14 cellular contexts compared by ENCODE assay signal in the genomic region with DNA sequence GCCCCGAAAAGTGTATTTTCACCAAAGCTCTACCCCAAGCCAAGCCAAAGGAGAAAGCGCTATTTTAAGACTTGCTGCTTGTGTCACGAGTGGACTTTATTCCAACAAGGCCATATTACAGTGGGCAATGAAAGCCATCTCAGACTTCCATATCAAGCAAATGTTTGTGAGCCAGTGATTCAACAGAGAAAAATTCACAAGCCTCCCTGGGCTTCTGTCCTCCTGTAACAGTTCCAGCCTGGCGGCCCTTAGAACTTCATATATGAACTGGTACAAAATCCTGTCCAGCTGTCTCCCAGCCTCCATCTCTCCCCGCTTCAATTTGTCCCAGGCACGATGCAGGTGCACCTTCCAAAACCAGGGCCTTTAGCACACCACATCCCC. TPM values are rescaled to one million over a fixed set of nuclear protein-coding genes. Genes with fewer than 3 reads are reported as not detected.
DNase-seq lines count a peak whose midpoint lies in the region; ATAC-seq and TF ChIP-seq lines count a peak whose summit lies in the region.
"Had no signal": no experiment of that assay in that cellular context is flagged by ENCODE, and none has a peak within 500 bp of the region (broad histone marks: within the 10 kb centered on the region; RNA-seq: fewer than 3 reads in every experiment).

No MANE protein-coding gene starts in this region.

- H3K4me3 ChIP-seq in AG10803 (ENCODE audit: low read length), result no peak overlapping the region
- no peak overlapping the region for H3K4me3 ChIP-seq in right cardiac atrium (ENCODE audit: low read length)
- H3K4me3 ChIP-seq in sigmoid colon, result peak overlapping the region in 2 of 4 donors; percentile 1 to 3
- H3K4me3 ChIP-seq: spleen, upper lobe of left lung had no signal

- peak; percentile 50 to 72 for ATAC-seq in right cardiac atrium
- ATAC-seq: natural killer cell had no signal

- peaks cover 8% of the 10 kb centered on the region for H3K4me1 Mint-ChIP-seq in glutamatergic neuron (ENCODE audit: low read depth, unreplicated experiment)
- H3K4me1 Mint-ChIP-seq: immature natural killer cell, natural killer cell had no signal

- intact Hi-C loops in right cardiac atrium (cut with DNase I), result no loop called here
- intact Hi-C loops in sigmoid colon (cut with DNase I), result loop anchor here (5.0 kb wide), 2 partner anchors 47 to 97 kb away; no protein-coding TSS in a partner anchor

- H3K27me3 ChIP-seq in right cardiac atrium (ENCODE audit: control insufficient read depth, insufficient read depth) (no peaks in the 10 kb centered on the region), sigmoid colon (no peaks in the 10 kb centered on the region)
- H3K27me3 ChIP-seq: spleen, upper lobe of left lung had no signal

- DNase-seq in AG10803 (ENCODE audit: low read depth) (peak; percentile 81), astrocyte of the hippocampus (ENCODE audit: low read depth, low spot score) (peak; percentile 82), right cardiac atrium (peak in 1 of 3 donors; percentile 29), sigmoid colon (peak; percentile 89), glutamatergic neuron (no peak), T-helper 2 cell (no peak), Kasumi-1 (lab: John Stamatoyannopoulos, UW) (no peak), NCI-H748 treated with DMSO at 0.1 percent for 48 hours (lab: John Stamatoyannopoulos, UW) (no peak)
- DNase-seq: activated CD4-positive, alpha-beta T cell treated with anti-CD3 and anti-CD28 coated beads, Interleukin-2, amount 50 U/mL, for 4 hours; immature natural killer cell; natural killer cell; NCI-H1092 treated with DMSO at 0.1 percent for 48 hours; spleen; upper lobe of left lung had no signal

- WGBS in right cardiac atrium, result 67% methylated on average over 6 of the region's 6 CpGs
- 87 to 90% methylated on average over 6 of the region's 6 CpGs for WGBS in sigmoid colon, 2 donors

- no peak overlapping the region for H3K27ac Mint-ChIP-seq in glutamatergic neuron (ENCODE audit: unreplicated experiment)
- H3K27ac Mint-ChIP-seq: immature natural killer cell, natural killer cell had no signal

- H3K9me3 Mint-ChIP-seq in glutamatergic neuron (ENCODE audit: unreplicated experiment), result peaks cover 3% of the 10 kb centered on the region
- H3K9me3 Mint-ChIP-seq: natural killer cell had no signal

- TF ChIP-seq CTCF in AG10803 (conservative IDR thresholded peaks at IDR 0.05; ENCODE audit: low read length), result no peak
- TF ChIP-seq CTCF in sigmoid colon (IDR thresholded peaks at IDR 0.05), result no peak
- no peak for TF ChIP-seq CTCF in glutamatergic neuron (IDR thresholded peaks at IDR 0.05; ENCODE audit: partially characterized antibody, unreplicated experiment)

- no peaks in the 10 kb centered on the region for H3K36me3 ChIP-seq in sigmoid colon
- H3K36me3 ChIP-seq: spleen, upper lobe of left lung had no signal

- H3K4me3 Mint-ChIP-seq in glutamatergic neuron (ENCODE audit: unreplicated experiment), result no peak overlapping the region
- H3K4me3 Mint-ChIP-seq: immature natural killer cell, natural killer cell had no signal

- H3K27me3 Mint-ChIP-seq in glutamatergic neuron (ENCODE audit: unreplicated experiment), result peaks cover 1% of the 10 kb centered on the region

- H3K36me3 Mint-ChIP-seq in glutamatergic neuron (ENCODE audit: unreplicated experiment), result no peaks in the 10 kb centered on the region
- H3K36me3 Mint-ChIP-seq: immature natural killer cell, natural killer cell had no signal

- H3K9me3 ChIP-seq in right cardiac atrium (ENCODE audit: control insufficient read depth, low read length) (no peaks in the 10 kb centered on the region), sigmoid colon (no peaks in the 10 kb centered on the region)
- H3K9me3 ChIP-seq: spleen, upper lobe of left lung had no signal

- H3K27ac ChIP-seq in right cardiac atrium (ENCODE audit: low read length) (peak overlapping the region; percentile 22), sigmoid colon (peak overlapping the region; percentile 72 to 93 (median 82))
- H3K27ac ChIP-seq: spleen, upper lobe of left lung had no signal

- H3K4me1 ChIP-seq in right cardiac atrium (ENCODE audit: control insufficient read depth, insufficient read depth, low read length), result peaks cover 13% of the 10 kb centered on the region
- H3K4me1 ChIP-seq in sigmoid colon, result peaks cover 0 to 84% (median 44%) of the 10 kb centered on the region in 4 donors
- H3K4me1 ChIP-seq: spleen, upper lobe of left lung had no signal

- no peak for TF ChIP-seq POLR2A in sigmoid colon (IDR thresholded peaks at IDR 0.05)

- peak in 2 of 4 donors; percentile 5 to 55 for TF ChIP-seq EP300 in sigmoid colon (IDR thresholded peaks at IDR 0.05)

RNA-seq across cellular contexts. Expression of a gene that starts 11.2 kb away (rescaled TPM):
- total RNA-seq in right cardiac atrium (10 to 100 TPM; 57.6 to 100.0 (median 75.8) TPM), sigmoid colon (10 to 100 TPM; 38.0 to 74.4 (median 61.2) TPM), glutamatergic neuron (ENCODE audit: unreplicated experiment) (81.2 TPM)
- polyA plus RNA-seq in right cardiac atrium (23.8 TPM), sigmoid colon (10 to 100 TPM in 1 of 3 donors, 1 to 10 TPM in 2; 5.8 to 12.0 (median 7.2) TPM)

Comparison
In these comparisons a context has a peak if more than half of its experiments do, and no peak if none do; other contexts are left out.
1. DNase-seq: peak in AG10803 (single experiment), astrocyte of the hippocampus (single experiment) and sigmoid colon (single experiment); none in glutamatergic neuron (single experiment), T-helper 2 cell (0 of 5), Kasumi-1 (0 of 2) and NCI-H748 treated with DMSO at 0.1 percent for 48 hours (single experiment).